In genomic region chr4:71307729-71308128, GRCh38 we compare ENCODE assay signal across 9 cellular contexts. TPM values are rescaled to one million over a fixed set of nuclear protein-coding genes. Genes with fewer than 3 reads are reported as not detected.
"Had no signal": no experiment of that assay in that cellular context is flagged by ENCODE, and none has a peak within 500 bp of the region (broad histone marks: within the 10 kb centered on the region; RNA-seq: fewer than 3 reads in every experiment).

No MANE protein-coding gene starts in this region.

- H3K4me1 Mint-ChIP-seq: IgD-negative memory B cell had no signal

- ATAC-seq: HCT116, HepG2 had no signal

- H3K4me3 ChIP-seq: GM23248, HAP-1 had no signal

- H3K27ac ChIP-seq: GM23248, HL-60 had no signal

- H3K36me3 Mint-ChIP-seq: IgD-negative memory B cell had no signal

- DNase-seq: GM23248, GOT3, H7, HFFc6 had no signal

- FAIRE-seq: HepG2 had no signal

- H3K4me1 ChIP-seq: HAP-1 had no signal

- H3K9me3 ChIP-seq: HAP-1 had no signal

- H3K27ac Mint-ChIP-seq: HFFc6, IgD-negative memory B cell had no signal

- H3K9me3 Mint-ChIP-seq: HFFc6 had no signal

- H3K36me3 ChIP-seq: HAP-1 had no signal

- H3K4me3 Mint-ChIP-seq: HFFc6, IgD-negative memory B cell had no signal

RNA-seq across cellular contexts. Expression of gene SLC4A4, which starts 31.1 kb away (rescaled TPM):
- total RNA-seq: HepG2 had no signal
- polyA plus RNA-seq: IgD-negative memory B cell had no signal
